In genomic region chr4:88858752-88859151, GRCh38 we compare ENCODE assay signal across 1 cellular context.
TF ChIP-seq lines count a peak whose summit lies in the region.

No MANE protein-coding gene starts in this region.

TF ChIP-seq in GM23338, 12 proteins besides CTCF, POLR2A, EP300 and RAD21 (continued from another document):
- no peak for TF ChIP-seq POLR2AphosphoS5 (IDR thresholded peaks at IDR 0.05; ENCODE audit: low read depth)
- no peak for TF ChIP-seq NANOG (IDR thresholded peaks at IDR 0.05; ENCODE audit: borderline replicate concordance)
